Comparison of ENCODE assay signal across 2 cellular contexts in the genomic region with DNA sequence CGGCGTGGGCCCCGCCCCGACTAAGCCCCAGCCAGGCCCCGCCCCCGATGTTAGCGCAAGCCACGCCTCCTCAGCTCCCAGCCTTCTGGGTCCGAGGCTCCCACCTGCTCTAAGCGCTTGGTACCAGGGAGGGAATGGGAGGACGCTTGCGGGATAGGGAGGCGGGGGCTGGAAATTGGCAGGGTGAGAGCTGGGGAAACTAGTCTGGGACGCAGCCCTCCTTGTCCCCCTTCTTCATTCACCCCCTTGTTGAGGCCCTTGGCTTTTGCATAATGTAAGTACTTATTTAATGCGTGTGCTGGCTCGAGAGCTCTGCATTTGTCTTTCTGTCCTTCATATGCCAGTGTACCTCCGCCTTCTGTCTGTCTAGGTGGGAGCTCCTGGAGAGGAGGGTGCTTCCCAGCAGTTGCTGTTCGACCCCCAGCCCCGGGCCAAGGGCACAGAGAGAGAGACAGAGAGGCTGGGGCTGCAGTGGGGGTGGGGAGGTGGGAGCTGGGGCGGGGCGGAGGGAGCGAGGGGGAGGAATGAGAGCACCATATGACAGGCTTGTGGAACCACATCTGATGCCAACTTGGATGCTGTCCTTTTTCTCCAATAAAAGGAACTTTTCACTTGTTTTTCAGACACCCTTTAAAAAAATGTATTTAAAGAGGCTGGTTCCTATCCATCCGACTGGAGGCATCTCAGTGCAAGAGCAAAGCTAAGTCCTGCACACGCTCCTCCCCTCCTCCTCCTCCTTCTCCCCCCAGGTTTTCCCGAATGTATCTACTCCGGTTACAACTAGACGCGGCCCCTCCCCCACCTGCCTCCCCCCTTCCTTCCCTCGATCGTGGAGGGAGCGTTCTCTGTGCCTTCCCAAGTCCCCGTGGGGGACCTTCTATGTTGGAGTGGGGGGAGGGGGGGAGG.
TF ChIP-seq lines count a peak whose summit lies in the region.

No MANE protein-coding gene starts in this region.

TF ChIP-seq in HEK293, 187 proteins besides CTCF, POLR2A, EP300 and RAD21 (continued from another document and continues in another):
- no peak for TF ChIP-seq TSHZ1 (tag by site-specific recombination; IDR thresholded peaks at IDR 0.05; ENCODE audit: borderline replicate concordance)
- TF ChIP-seq ZNF341 (tag by site-specific recombination; IDR thresholded peaks at IDR 0.05; ENCODE audit: low read depth) = no peak
- no peak; the same call in 1 of the 2 replicates for TF ChIP-seq ZEB2 (tag by site-specific recombination; IDR thresholded peaks at IDR 0.05)
- TF ChIP-seq BCL11B (tag by site-specific recombination; IDR thresholded peaks at IDR 0.05; ENCODE audit: low read depth) = no peak
- TF ChIP-seq ZNF112 (tag by site-specific recombination; IDR thresholded peaks at IDR 0.05) = no peak
- peak; percentile 90 for TF ChIP-seq ZBTB17 (tag by site-specific recombination; IDR thresholded peaks at IDR 0.05)
- TF ChIP-seq HOXA7 (CRISPR knock-in tag; IDR thresholded peaks at IDR 0.05; ENCODE audit: borderline replicate concordance) = no peak
- TF ChIP-seq ZNF133 (tag by site-specific recombination; IDR thresholded peaks at IDR 0.05) = no peak
- no peak for TF ChIP-seq ZNF791 (tag by site-specific recombination; IDR thresholded peaks at IDR 0.05)
- TF ChIP-seq, protein P1, sequence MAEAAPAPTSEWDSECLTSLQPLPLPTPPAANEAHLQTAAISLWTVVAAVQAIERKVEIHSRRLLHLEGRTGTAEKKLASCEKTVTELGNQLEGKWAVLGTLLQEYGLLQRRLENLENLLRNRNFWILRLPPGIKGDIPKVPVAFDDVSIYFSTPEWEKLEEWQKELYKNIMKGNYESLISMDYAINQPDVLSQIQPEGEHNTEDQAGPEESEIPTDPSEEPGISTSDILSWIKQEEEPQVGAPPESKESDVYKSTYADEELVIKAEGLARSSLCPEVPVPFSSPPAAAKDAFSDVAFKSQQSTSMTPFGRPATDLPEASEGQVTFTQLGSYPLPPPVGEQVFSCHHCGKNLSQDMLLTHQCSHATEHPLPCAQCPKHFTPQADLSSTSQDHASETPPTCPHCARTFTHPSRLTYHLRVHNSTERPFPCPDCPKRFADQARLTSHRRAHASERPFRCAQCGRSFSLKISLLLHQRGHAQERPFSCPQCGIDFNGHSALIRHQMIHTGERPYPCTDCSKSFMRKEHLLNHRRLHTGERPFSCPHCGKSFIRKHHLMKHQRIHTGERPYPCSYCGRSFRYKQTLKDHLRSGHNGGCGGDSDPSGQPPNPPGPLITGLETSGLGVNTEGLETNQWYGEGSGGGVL (tag by site-specific recombination; IDR thresholded peaks at IDR 0.05) = peak; percentile 96
- no peak for TF ChIP-seq ZNF274 (IDR thresholded peaks at IDR 0.05; ENCODE audit: low read length)
- TF ChIP-seq ZNF274 (tag by site-specific recombination; IDR thresholded peaks at IDR 0.05; ENCODE audit: borderline replicate concordance) = no peak
- TF ChIP-seq ZNF626 (tag by site-specific recombination; IDR thresholded peaks at IDR 0.05) = no peak
- TF ChIP-seq ZNF423 (tag by site-specific recombination; IDR thresholded peaks at IDR 0.05) = no peak
- no peak for TF ChIP-seq ZNF18 (tag by site-specific recombination; IDR thresholded peaks at IDR 0.05)
- TF ChIP-seq ZNF521 (tag by site-specific recombination; IDR thresholded peaks at IDR 0.05) = no peak
- TF ChIP-seq EGR2 (tag by site-specific recombination; IDR thresholded peaks at IDR 0.05; ENCODE audit: low read depth) = no peak
- TF ChIP-seq ZFP3 (tag by site-specific recombination; IDR thresholded peaks at IDR 0.05; ENCODE audit: low read depth) = no peak
- TF ChIP-seq, protein P2, sequence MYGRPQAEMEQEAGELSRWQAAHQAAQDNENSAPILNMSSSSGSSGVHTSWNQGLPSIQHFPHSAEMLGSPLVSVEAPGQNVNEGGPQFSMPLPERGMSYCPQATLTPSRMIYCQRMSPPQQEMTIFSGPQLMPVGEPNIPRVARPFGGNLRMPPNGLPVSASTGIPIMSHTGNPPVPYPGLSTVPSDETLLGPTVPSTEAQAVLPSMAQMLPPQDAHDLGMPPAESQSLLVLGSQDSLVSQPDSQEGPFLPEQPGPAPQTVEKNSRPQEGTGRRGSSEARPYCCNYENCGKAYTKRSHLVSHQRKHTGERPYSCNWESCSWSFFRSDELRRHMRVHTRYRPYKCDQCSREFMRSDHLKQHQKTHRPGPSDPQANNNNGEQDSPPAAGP (tag by site-specific recombination; IDR thresholded peaks at IDR 0.05) = no peak
- TF ChIP-seq ZNF623 (tag by site-specific recombination; IDR thresholded peaks at IDR 0.05) = no peak
- 0 out of 2 replicates have a peak, but pooled peaks have one; percentile 21 for TF ChIP-seq ZNF394 (tag by site-specific recombination; IDR thresholded peaks at IDR 0.05; ENCODE audit: borderline replicate concordance)
- TF ChIP-seq ZSCAN16 (tag by site-specific recombination; IDR thresholded peaks at IDR 0.05) = no peak
- no peak for TF ChIP-seq YY1 (tag by site-specific recombination; IDR thresholded peaks at IDR 0.05)
- TF ChIP-seq ZNF169 (tag by site-specific recombination; IDR thresholded peaks at IDR 0.05) = no peak

TF ChIP-seq in GM12878, 131 proteins besides CTCF, POLR2A, EP300 and RAD21 (continued from another document and continues in another):
- TF ChIP-seq, protein P3, sequence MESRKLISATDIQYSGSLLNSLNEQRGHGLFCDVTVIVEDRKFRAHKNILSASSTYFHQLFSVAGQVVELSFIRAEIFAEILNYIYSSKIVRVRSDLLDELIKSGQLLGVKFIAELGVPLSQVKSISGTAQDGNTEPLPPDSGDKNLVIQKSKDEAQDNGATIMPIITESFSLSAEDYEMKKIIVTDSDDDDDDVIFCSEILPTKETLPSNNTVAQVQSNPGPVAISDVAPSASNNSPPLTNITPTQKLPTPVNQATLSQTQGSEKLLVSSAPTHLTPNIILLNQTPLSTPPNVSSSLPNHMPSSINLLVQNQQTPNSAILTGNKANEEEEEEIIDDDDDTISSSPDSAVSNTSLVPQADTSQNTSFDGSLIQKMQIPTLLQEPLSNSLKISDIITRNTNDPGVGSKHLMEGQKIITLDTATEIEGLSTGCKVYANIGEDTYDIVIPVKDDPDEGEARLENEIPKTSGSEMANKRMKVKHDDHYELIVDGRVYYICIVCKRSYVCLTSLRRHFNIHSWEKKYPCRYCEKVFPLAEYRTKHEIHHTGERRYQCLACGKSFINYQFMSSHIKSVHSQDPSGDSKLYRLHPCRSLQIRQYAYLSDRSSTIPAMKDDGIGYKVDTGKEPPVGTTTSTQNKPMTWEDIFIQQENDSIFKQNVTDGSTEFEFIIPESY (IDR thresholded peaks at IDR 0.05) = no peak
- TF ChIP-seq NR2F1 (conservative IDR thresholded peaks at IDR 0.05) = no peak
- TF ChIP-seq SMAD5 (IDR thresholded peaks at IDR 0.05; ENCODE audit: low read depth) = 0 out of 2 replicates have a peak, but pooled peaks have one; percentile 51
- no peak for TF ChIP-seq BHLHE40 (IDR thresholded peaks at IDR 0.05; ENCODE audit: borderline replicate concordance in 1 of 2, low read depth in 2 of 2, low read length in 1 of 2)
- TF ChIP-seq JUNB (IDR thresholded peaks at IDR 0.05) = no peak
- no peak for TF ChIP-seq HDGF (IDR thresholded peaks at IDR 0.05)
- TF ChIP-seq MTA2 (IDR thresholded peaks at IDR 0.05; ENCODE audit: low read depth) = no peak
- no peak for TF ChIP-seq CEBPB (IDR thresholded peaks at IDR 0.05; ENCODE audit: borderline replicate concordance in 1 of 2, low read depth in 2 of 2, low read length in 2 of 2)
- TF ChIP-seq CHD4 (IDR thresholded peaks at IDR 0.05) = no peak
- TF ChIP-seq, protein P4, sequence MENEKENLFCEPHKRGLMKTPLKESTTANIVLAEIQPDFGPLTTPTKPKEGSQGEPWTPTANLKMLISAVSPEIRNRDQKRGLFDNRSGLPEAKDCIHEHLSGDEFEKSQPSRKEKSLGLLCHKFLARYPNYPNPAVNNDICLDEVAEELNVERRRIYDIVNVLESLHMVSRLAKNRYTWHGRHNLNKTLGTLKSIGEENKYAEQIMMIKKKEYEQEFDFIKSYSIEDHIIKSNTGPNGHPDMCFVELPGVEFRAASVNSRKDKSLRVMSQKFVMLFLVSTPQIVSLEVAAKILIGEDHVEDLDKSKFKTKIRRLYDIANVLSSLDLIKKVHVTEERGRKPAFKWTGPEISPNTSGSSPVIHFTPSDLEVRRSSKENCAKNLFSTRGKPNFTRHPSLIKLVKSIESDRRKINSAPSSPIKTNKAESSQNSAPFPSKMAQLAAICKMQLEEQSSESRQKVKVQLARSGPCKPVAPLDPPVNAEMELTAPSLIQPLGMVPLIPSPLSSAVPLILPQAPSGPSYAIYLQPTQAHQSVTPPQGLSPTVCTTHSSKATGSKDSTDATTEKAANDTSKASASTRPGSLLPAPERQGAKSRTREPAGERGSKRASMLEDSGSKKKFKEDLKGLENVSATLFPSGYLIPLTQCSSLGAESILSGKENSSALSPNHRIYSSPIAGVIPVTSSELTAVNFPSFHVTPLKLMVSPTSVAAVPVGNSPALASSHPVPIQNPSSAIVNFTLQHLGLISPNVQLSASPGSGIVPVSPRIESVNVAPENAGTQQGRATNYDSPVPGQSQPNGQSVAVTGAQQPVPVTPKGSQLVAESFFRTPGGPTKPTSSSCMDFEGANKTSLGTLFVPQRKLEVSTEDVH (IDR thresholded peaks at IDR 0.05; ENCODE audit: low read depth, partially characterized antibody) = no peak
- no peak for TF ChIP-seq CBFB (IDR thresholded peaks at IDR 0.05; ENCODE audit: low read depth)
- no peak for TF ChIP-seq KLF5 (IDR thresholded peaks at IDR 0.05; ENCODE audit: partially characterized antibody)
- TF ChIP-seq NFIC (IDR thresholded peaks at IDR 0.05; ENCODE audit: low read depth, low read length) = no peak
- no peak for TF ChIP-seq GABPA (IDR thresholded peaks at IDR 0.05; ENCODE audit: low read depth)
- no peak for TF ChIP-seq MYC (IDR thresholded peaks at IDR 0.05; ENCODE audit: insufficient read depth, insufficient read length, insufficient replicate concordance, low read length, severe bottlenecking)
- TF ChIP-seq HSF1 (IDR thresholded peaks at IDR 0.05; ENCODE audit: low read depth, low read length) = no peak
- TF ChIP-seq EZH2 (IDR thresholded peaks at IDR 0.05; ENCODE audit: borderline replicate concordance, control insufficient read depth, low read depth, low read length) = no peak
- TF ChIP-seq, protein P5, sequence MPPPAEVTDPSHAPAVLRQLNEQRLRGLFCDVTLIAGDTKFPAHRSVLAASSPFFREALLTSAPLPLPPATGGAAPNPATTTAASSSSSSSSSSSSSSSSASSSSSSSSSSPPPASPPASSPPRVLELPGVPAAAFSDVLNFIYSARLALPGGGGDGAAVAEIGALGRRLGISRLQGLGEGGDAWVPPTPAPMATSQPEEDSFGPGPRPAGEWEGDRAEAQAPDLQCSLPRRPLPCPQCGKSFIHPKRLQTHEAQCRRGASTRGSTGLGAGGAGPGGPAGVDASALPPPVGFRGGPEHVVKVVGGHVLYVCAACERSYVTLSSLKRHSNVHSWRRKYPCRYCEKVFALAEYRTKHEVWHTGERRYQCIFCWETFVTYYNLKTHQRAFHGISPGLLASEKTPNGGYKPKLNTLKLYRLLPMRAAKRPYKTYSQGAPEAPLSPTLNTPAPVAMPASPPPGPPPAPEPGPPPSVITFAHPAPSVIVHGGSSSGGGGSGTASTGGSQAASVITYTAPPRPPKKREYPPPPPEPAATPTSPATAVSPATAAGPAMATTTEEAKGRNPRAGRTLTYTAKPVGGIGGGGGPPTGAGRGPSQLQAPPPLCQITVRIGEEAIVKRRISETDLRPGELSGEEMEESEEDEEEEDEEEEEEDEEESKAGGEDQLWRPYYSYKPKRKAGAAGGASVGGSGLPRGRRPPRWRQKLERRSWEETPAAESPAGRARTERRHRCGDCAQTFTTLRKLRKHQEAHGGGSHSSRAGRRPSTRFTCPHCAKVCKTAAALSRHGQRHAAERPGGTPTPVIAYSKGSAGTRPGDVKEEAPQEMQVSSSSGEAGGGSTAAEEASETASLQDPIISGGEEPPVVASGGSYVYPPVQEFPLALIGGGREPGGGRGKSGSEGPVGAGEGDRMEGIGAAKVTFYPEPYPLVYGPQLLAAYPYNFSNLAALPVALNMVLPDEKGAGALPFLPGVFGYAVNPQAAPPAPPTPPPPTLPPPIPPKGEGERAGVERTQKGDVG (CRISPR knock-in tag; IDR thresholded peaks at IDR 0.05) = no peak
- peak; percentile 87 for TF ChIP-seq MLLT1 (IDR thresholded peaks at IDR 0.05)
- TF ChIP-seq NFYA (IDR thresholded peaks at IDR 0.05; ENCODE audit: borderline replicate concordance, low read depth, low read length) = no peak
- TF ChIP-seq SP1 (IDR thresholded peaks at IDR 0.05; ENCODE audit: low read depth, low read length) = no peak
- TF ChIP-seq POLR2AphosphoS5 (IDR thresholded peaks at IDR 0.05; ENCODE audit: low read length) = peak; percentile 56
- no peak for TF ChIP-seq GATAD2B (conservative IDR thresholded peaks at IDR 0.05; ENCODE audit: low read depth)
- no peak for TF ChIP-seq RAD51 (IDR thresholded peaks at IDR 0.05)
- TF ChIP-seq BACH1 (IDR thresholded peaks at IDR 0.05; ENCODE audit: borderline replicate concordance) = no peak
- TF ChIP-seq TARDBP (IDR thresholded peaks at IDR 0.05; ENCODE audit: borderline replicate concordance) = no peak
- peak in 1 of 2 experiments; percentile 13; a peak in 1 of 3 replicates for TF ChIP-seq EGR1 (IDR thresholded peaks at IDR 0.05; ENCODE audit: borderline replicate concordance in 1 of 2, low read depth in 2 of 2, low read length in 2 of 2)
- TF ChIP-seq RELA (IDR thresholded peaks at IDR 0.05; ENCODE audit: borderline replicate concordance, partially characterized antibody) = no peak
